ENCODE assay signal across 2 cellular contexts in the genomic region with DNA sequence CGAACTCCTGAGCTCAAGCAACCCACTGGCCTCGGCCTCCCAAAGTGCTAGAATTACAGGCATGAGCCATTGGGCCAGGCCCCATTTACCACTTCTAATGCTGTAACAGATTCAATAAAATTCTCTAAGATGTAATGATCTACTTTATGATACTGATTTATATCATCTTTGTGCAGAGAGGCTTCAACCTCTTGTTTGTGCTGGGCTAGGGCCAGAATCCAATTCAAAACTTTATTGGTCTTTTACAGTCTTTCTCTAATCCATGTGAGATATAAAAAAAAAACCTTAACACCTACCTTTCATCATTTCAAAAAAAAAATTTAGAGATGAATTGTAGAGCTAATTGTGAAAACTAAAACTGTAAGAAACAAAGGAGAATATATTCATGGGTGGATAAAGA.
TF ChIP-seq lines count a peak whose summit lies in the region.

No MANE protein-coding gene starts in this region.

TF ChIP-seq in K562, 482 proteins besides CTCF, POLR2A, EP300 and RAD21:
- TF ChIP-seq, protein P1, sequence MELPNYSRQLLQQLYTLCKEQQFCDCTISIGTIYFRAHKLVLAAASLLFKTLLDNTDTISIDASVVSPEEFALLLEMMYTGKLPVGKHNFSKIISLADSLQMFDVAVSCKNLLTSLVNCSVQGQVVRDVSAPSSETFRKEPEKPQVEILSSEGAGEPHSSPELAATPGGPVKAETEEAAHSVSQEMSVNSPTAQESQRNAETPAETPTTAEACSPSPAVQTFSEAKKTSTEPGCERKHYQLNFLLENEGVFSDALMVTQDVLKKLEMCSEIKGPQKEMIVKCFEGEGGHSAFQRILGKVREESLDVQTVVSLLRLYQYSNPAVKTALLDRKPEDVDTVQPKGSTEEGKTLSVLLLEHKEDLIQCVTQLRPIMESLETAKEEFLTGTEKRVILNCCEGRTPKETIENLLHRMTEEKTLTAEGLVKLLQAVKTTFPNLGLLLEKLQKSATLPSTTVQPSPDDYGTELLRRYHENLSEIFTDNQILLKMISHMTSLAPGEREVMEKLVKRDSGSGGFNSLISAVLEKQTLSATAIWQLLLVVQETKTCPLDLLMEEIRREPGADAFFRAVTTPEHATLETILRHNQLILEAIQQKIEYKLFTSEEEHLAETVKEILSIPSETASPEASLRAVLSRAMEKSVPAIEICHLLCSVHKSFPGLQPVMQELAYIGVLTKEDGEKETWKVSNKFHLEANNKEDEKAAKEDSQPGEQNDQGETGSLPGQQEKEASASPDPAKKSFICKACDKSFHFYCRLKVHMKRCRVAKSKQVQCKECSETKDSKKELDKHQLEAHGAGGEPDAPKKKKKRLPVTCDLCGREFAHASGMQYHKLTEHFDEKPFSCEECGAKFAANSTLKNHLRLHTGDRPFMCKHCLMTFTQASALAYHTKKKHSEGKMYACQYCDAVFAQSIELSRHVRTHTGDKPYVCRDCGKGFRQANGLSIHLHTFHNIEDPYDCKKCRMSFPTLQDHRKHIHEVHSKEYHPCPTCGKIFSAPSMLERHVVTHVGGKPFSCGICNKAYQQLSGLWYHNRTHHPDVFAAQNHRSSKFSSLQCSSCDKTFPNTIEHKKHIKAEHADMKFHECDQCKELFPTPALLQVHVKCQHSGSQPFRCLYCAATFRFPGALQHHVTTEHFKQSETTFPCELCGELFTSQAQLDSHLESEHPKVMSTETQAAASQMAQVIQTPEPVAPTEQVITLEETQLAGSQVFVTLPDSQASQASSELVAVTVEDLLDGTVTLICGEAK (IDR thresholded peaks at IDR 0.05), result peak; percentile 66
- TF ChIP-seq, protein P1 (CRISPR knock-in tag; IDR thresholded peaks at IDR 0.05), result no peak
- TF ChIP-seq, protein P2, sequence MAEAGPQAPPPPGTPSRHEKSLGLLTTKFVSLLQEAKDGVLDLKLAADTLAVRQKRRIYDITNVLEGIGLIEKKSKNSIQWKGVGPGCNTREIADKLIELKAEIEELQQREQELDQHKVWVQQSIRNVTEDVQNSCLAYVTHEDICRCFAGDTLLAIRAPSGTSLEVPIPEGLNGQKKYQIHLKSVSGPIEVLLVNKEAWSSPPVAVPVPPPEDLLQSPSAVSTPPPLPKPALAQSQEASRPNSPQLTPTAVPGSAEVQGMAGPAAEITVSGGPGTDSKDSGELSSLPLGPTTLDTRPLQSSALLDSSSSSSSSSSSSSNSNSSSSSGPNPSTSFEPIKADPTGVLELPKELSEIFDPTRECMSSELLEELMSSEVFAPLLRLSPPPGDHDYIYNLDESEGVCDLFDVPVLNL (CRISPR knock-in tag; IDR thresholded peaks at IDR 0.05; ENCODE audit: low read depth), result no peak

TF ChIP-seq in H1, 55 proteins besides CTCF, POLR2A, EP300 and RAD21:
- TF ChIP-seq, protein P3, sequence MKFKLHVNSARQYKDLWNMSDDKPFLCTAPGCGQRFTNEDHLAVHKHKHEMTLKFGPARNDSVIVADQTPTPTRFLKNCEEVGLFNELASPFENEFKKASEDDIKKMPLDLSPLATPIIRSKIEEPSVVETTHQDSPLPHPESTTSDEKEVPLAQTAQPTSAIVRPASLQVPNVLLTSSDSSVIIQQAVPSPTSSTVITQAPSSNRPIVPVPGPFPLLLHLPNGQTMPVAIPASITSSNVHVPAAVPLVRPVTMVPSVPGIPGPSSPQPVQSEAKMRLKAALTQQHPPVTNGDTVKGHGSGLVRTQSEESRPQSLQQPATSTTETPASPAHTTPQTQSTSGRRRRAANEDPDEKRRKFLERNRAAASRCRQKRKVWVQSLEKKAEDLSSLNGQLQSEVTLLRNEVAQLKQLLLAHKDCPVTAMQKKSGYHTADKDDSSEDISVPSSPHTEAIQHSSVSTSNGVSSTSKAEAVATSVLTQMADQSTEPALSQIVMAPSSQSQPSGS (IDR thresholded peaks at IDR 0.05; ENCODE audit: low read length), result no peak
- TF ChIP-seq GABPA (IDR thresholded peaks at IDR 0.05; ENCODE audit: borderline replicate concordance, insufficient read depth, low read length) (no peak), GTF2F1 (IDR thresholded peaks at IDR 0.05; ENCODE audit: borderline replicate concordance, low read depth, low read length) (no peak), BRCA1 (IDR thresholded peaks at IDR 0.05; ENCODE audit: low read depth, low read length) (no peak), SRF (IDR thresholded peaks at IDR 0.05; ENCODE audit: low read depth, low read length) (no peak), SIX5 (IDR thresholded peaks at IDR 0.05; ENCODE audit: low read depth, low read length) (no peak), SUZ12 (IDR thresholded peaks at IDR 0.05; ENCODE audit: low read length) (no peak), SAP30 (IDR thresholded peaks at IDR 0.05; ENCODE audit: insufficient read depth, insufficient replicate concordance, low read length) (no peak)
- TF ChIP-seq, protein P4, sequence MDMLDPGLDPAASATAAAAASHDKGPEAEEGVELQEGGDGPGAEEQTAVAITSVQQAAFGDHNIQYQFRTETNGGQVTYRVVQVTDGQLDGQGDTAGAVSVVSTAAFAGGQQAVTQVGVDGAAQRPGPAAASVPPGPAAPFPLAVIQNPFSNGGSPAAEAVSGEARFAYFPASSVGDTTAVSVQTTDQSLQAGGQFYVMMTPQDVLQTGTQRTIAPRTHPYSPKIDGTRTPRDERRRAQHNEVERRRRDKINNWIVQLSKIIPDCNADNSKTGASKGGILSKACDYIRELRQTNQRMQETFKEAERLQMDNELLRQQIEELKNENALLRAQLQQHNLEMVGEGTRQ (IDR thresholded peaks at IDR 0.05; ENCODE audit: low read length), result no peak
- TF ChIP-seq, protein P5, sequence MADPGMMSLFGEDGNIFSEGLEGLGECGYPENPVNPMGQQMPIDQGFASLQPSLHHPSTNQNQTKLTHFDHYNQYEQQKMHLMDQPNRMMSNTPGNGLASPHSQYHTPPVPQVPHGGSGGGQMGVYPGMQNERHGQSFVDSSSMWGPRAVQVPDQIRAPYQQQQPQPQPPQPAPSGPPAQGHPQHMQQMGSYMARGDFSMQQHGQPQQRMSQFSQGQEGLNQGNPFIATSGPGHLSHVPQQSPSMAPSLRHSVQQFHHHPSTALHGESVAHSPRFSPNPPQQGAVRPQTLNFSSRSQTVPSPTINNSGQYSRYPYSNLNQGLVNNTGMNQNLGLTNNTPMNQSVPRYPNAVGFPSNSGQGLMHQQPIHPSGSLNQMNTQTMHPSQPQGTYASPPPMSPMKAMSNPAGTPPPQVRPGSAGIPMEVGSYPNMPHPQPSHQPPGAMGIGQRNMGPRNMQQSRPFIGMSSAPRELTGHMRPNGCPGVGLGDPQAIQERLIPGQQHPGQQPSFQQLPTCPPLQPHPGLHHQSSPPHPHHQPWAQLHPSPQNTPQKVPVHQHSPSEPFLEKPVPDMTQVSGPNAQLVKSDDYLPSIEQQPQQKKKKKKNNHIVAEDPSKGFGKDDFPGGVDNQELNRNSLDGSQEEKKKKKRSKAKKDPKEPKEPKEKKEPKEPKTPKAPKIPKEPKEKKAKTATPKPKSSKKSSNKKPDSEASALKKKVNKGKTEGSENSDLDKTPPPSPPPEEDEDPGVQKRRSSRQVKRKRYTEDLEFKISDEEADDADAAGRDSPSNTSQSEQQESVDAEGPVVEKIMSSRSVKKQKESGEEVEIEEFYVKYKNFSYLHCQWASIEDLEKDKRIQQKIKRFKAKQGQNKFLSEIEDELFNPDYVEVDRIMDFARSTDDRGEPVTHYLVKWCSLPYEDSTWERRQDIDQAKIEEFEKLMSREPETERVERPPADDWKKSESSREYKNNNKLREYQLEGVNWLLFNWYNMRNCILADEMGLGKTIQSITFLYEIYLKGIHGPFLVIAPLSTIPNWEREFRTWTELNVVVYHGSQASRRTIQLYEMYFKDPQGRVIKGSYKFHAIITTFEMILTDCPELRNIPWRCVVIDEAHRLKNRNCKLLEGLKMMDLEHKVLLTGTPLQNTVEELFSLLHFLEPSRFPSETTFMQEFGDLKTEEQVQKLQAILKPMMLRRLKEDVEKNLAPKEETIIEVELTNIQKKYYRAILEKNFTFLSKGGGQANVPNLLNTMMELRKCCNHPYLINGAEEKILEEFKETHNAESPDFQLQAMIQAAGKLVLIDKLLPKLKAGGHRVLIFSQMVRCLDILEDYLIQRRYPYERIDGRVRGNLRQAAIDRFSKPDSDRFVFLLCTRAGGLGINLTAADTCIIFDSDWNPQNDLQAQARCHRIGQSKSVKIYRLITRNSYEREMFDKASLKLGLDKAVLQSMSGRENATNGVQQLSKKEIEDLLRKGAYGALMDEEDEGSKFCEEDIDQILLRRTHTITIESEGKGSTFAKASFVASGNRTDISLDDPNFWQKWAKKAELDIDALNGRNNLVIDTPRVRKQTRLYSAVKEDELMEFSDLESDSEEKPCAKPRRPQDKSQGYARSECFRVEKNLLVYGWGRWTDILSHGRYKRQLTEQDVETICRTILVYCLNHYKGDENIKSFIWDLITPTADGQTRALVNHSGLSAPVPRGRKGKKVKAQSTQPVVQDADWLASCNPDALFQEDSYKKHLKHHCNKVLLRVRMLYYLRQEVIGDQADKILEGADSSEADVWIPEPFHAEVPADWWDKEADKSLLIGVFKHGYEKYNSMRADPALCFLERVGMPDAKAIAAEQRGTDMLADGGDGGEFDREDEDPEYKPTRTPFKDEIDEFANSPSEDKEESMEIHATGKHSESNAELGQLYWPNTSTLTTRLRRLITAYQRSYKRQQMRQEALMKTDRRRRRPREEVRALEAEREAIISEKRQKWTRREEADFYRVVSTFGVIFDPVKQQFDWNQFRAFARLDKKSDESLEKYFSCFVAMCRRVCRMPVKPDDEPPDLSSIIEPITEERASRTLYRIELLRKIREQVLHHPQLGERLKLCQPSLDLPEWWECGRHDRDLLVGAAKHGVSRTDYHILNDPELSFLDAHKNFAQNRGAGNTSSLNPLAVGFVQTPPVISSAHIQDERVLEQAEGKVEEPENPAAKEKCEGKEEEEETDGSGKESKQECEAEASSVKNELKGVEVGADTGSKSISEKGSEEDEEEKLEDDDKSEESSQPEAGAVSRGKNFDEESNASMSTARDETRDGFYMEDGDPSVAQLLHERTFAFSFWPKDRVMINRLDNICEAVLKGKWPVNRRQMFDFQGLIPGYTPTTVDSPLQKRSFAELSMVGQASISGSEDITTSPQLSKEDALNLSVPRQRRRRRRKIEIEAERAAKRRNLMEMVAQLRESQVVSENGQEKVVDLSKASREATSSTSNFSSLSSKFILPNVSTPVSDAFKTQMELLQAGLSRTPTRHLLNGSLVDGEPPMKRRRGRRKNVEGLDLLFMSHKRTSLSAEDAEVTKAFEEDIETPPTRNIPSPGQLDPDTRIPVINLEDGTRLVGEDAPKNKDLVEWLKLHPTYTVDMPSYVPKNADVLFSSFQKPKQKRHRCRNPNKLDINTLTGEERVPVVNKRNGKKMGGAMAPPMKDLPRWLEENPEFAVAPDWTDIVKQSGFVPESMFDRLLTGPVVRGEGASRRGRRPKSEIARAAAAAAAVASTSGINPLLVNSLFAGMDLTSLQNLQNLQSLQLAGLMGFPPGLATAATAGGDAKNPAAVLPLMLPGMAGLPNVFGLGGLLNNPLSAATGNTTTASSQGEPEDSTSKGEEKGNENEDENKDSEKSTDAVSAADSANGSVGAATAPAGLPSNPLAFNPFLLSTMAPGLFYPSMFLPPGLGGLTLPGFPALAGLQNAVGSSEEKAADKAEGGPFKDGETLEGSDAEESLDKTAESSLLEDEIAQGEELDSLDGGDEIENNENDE (IDR thresholded peaks at IDR 0.05; ENCODE audit: insufficient replicate concordance, low read length), result no peak
- TF ChIP-seq, protein P6, sequence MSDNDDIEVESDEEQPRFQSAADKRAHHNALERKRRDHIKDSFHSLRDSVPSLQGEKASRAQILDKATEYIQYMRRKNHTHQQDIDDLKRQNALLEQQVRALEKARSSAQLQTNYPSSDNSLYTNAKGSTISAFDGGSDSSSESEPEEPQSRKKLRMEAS (IDR thresholded peaks at IDR 0.05), result no peak
